ENCODE assay signal across 11 cellular contexts in genomic region chr19:15298847-15299567, GRCh38. TPM values are rescaled to one million over a fixed set of nuclear protein-coding genes. Genes with fewer than 3 reads are reported as not detected.
A peak's percentile ranks its signal among the peaks of the same experiment; 100 is the strongest.
DNase-seq lines count a peak whose midpoint lies in the region; ATAC-seq, FAIRE-seq and TF ChIP-seq lines count a peak whose summit lies in the region.
"Had no signal": no experiment of that assay in that cellular context is flagged by ENCODE, and none has a peak within 500 bp of the region (broad histone marks: within the 10 kb centered on the region; RNA-seq: fewer than 3 reads in every experiment).

No MANE protein-coding gene starts in this region.

- CTCF ChIA-PET in A673 (lab: Charles Lee): interaction anchor here (0.6 kb wide), 3 partner anchors 38 to 196 kb away, joined by 5 to 7 read pairs (median 6); no protein-coding TSS in a partner anchor
- CTCF ChIA-PET in naive thymus-derived CD4-positive, alpha-beta T cell (lab: Charles Lee): interaction anchor here (1.1 to 1.7 kb wide), 2 partner anchors 82 to 120 kb away, joined by 3 to 4 read pairs; partner anchors contain the start of gene AKAP8L

- H3K4me3 Mint-ChIP-seq in GM23338 (peak overlapping the region; percentile 11; the same call in 1 of the 3 replicates), brain (peak overlapping the region; percentile 9 to 43 (median 23))
- H3K4me3 Mint-ChIP-seq in naive thymus-derived CD4-positive, alpha-beta T cell: peak overlapping the region; percentile 36 to 85 (median 67)

- no peak overlapping the region for H2AFZ ChIP-seq in GM23338

- H3K4me1 Mint-ChIP-seq in GM23338: peaks cover 62% of the 10 kb centered on the region
- H3K4me1 Mint-ChIP-seq in brain: peaks cover 85% of the 10 kb centered on the region
- H3K4me1 Mint-ChIP-seq in naive thymus-derived CD4-positive, alpha-beta T cell: peaks cover 68 to 95% (median 91%) of the 10 kb centered on the region in 7 donors

- BruUV-seq in A673 (replicated peaks; lab: Mats Ljungman, UMichigan): no TSS peak

- H3K36me3 Mint-ChIP-seq in GM23338 (ENCODE audit: low read depth): peaks cover 23% of the 10 kb centered on the region
- H3K36me3 Mint-ChIP-seq in brain: peaks cover 50% of the 10 kb centered on the region
- peaks cover 3 to 12% (median 4%) of the 10 kb centered on the region in 5 donors for H3K36me3 Mint-ChIP-seq in naive thymus-derived CD4-positive, alpha-beta T cell

- no peaks in the 10 kb centered on the region for H3K9me3 ChIP-seq in A673 (ENCODE audit: low read depth, low read length, poor library complexity, severe bottlenecking)
- no peaks in the 10 kb centered on the region for H3K9me3 ChIP-seq in naive thymus-derived CD4-positive, alpha-beta T cell (ENCODE audit: control insufficient read depth in 2 of 3, low read length in 3 of 3)

- DNase-seq in A673 (ENCODE audit: low spot score) (no peak), GM23338 (ENCODE audit: low spot score) (no peak), GM19239 (ENCODE audit: insufficient read length, low spot score) (no peak), putamen (ENCODE audit: low spot score) (no peak)
- DNase-seq in naive thymus-derived CD4-positive, alpha-beta T cell: no peak
- DNase-seq: activated gamma-delta T cell, left ventricle myocardium superior, NCI-H510A had no signal

- H3K27me3 Mint-ChIP-seq in GM23338 (ENCODE audit: insufficient read depth, low read depth, poor library complexity): peaks cover 10% of the 10 kb centered on the region
- peaks cover 3% of the 10 kb centered on the region for H3K27me3 Mint-ChIP-seq in brain
- H3K27me3 Mint-ChIP-seq in naive thymus-derived CD4-positive, alpha-beta T cell: no peaks in the 10 kb centered on the region

- H3F3A ChIP-seq in GM23338 (replicated peaks; ENCODE audit: low read depth): peaks cover 4% of the 10 kb centered on the region

- H3K4me1 ChIP-seq in A673 (ENCODE audit: insufficient read depth, low read length, poor library complexity, severe bottlenecking) (peaks cover 72% of the 10 kb centered on the region), GM23338 (ENCODE audit: insufficient read depth) (peaks cover 44% of the 10 kb centered on the region)
- peaks cover 67 to 84% of the 10 kb centered on the region in 2 donors for H3K4me1 ChIP-seq in naive thymus-derived CD4-positive, alpha-beta T cell (ENCODE audit: control insufficient read depth in 2 of 2, insufficient read depth in 2 of 2, low read length in 2 of 2)

- H3K27ac Mint-ChIP-seq in GM23338 (peak overlapping the region; percentile 83), brain (peak overlapping the region; percentile 40 to 84 (median 65))
- H3K27ac Mint-ChIP-seq in naive thymus-derived CD4-positive, alpha-beta T cell: peak overlapping the region; percentile 38 to 83 (median 70)

- no peaks in the 10 kb centered on the region for H3K9me2 ChIP-seq in GM23338 (ENCODE audit: insufficient read depth)

- H3K27ac ChIP-seq in A673 (ENCODE audit: low read depth, low read length, poor library complexity, severe bottlenecking) (peak overlapping the region; percentile 92), GM23338 (ENCODE audit: low read depth) (peak overlapping the region; percentile 86)
- peak overlapping the region; percentile 0 for H3K27ac ChIP-seq in naive thymus-derived CD4-positive, alpha-beta T cell (ENCODE audit: low read depth, low read length)

- H3K4me3 ChIP-seq in A673 (ENCODE audit: low read depth, low read length, poor library complexity, severe bottlenecking) (no peak overlapping the region), GM23338 (no peak overlapping the region)
- no peak overlapping the region for H3K4me3 ChIP-seq in naive thymus-derived CD4-positive, alpha-beta T cell (ENCODE audit: low read length)

- peaks cover 12% of the 10 kb centered on the region for H3K36me3 ChIP-seq in A673 (ENCODE audit: insufficient read depth, low read length, poor library complexity, severe bottlenecking)
- H3K36me3 ChIP-seq in GM23338 (ENCODE audit: insufficient read depth): no peaks in the 10 kb centered on the region
- peaks cover 0 to 7% (median 0%) of the 10 kb centered on the region in 3 experiments for H3K36me3 ChIP-seq in naive thymus-derived CD4-positive, alpha-beta T cell (ENCODE audit: control insufficient read depth in 2 of 3, insufficient read depth in 3 of 3, low read length in 3 of 3)

- H3K27me3 ChIP-seq in A673 (replicated peaks; ENCODE audit: insufficient read depth, low read depth, low read length, poor library complexity): no peaks in the 10 kb centered on the region
- no peaks in the 10 kb centered on the region for H3K27me3 ChIP-seq in GM23338 (ENCODE audit: insufficient read depth)
- no peaks in the 10 kb centered on the region for H3K27me3 ChIP-seq in naive thymus-derived CD4-positive, alpha-beta T cell (ENCODE audit: control insufficient read depth in 2 of 2, insufficient read depth in 2 of 2, low read length in 2 of 2)

- no peaks in the 10 kb centered on the region; the same call in 2 of the 3 replicates for H3K9me3 Mint-ChIP-seq in GM23338
- H3K9me3 Mint-ChIP-seq in brain: peaks cover 0 to 14% (median 12%) of the 10 kb centered on the region in 5 experiments
- H3K9me3 Mint-ChIP-seq in naive thymus-derived CD4-positive, alpha-beta T cell: no peaks in the 10 kb centered on the region

- H3K4me2 ChIP-seq in GM23338: peak overlapping the region; percentile 64; the same call in 1 of the 2 replicates

- POLR2A ChIA-PET in A673 (lab: Charles Lee; ENCODE audit: low non-redundant PET): interaction anchor here (0.6 kb wide), 1 partner anchor 25 kb away, joined by 10 read pairs; no protein-coding TSS in a partner anchor
- POLR2A ChIA-PET in naive thymus-derived CD4-positive, alpha-beta T cell (lab: Charles Lee): interaction anchor here (0.8 to 1.0 kb wide), 2 partner anchors 11 to 34 kb away, joined by 4 to 5 read pairs; no protein-coding TSS in a partner anchor

- ATAC-seq in GM23338 (no peak), HG03135 (IDR thresholded peaks at IDR 0.05; ENCODE audit: unreplicated experiment) (no peak), HG03439 (IDR thresholded peaks at IDR 0.05; ENCODE audit: unreplicated experiment) (no peak)
- ATAC-seq in naive thymus-derived CD4-positive, alpha-beta T cell: no peak
- ATAC-seq: left ventricle myocardium superior had no signal

- TF ChIP-seq CTCF in A673 (conservative IDR thresholded peaks at IDR 0.05; ENCODE audit: low read depth, low read length) (no peak), GM23338 (conservative IDR thresholded peaks at IDR 0.05; ENCODE audit: low read depth in 2 of 2) (no peak), brain (conservative IDR thresholded peaks at IDR 0.05) (no peak)

- peaks cover 90% of the 10 kb centered on the region for H4K20me1 ChIP-seq in GM23338 (replicated peaks; ENCODE audit: insufficient read depth)

- peaks cover 100% of the 10 kb centered on the region for H3K79me2 ChIP-seq in GM23338 (replicated peaks; ENCODE audit: insufficient read depth)

- FAIRE-seq in GM19239 (lab: Jason Lieb, UNC): no peak

- intact Hi-C loops in A673 (cut with micrococcal nuclease; ENCODE audit: unreplicated experiment): no loop called here
- intact Hi-C loops in naive thymus-derived CD4-positive, alpha-beta T cell (cut with micrococcal nuclease): loop anchor here in 1 of 2 donors (5.0 kb wide), 1 partner anchor 33 kb away; the partner anchor contains the start of gene BRD4

TF ChIP-seq in GM23338, 12 proteins besides CTCF, POLR2A, EP300 and RAD21 (continues in another document):
- TF ChIP-seq ETS1 (IDR thresholded peaks at IDR 0.05): no peak
- TF ChIP-seq POLR2AphosphoS5 (IDR thresholded peaks at IDR 0.05; ENCODE audit: low read depth): no peak
- TF ChIP-seq ZNF114 (CRISPR knock-in tag; IDR thresholded peaks at IDR 0.05): no peak
- no peak for TF ChIP-seq JUNB (IDR thresholded peaks at IDR 0.05; ENCODE audit: unreplicated experiment)
- TF ChIP-seq EZH2 (IDR thresholded peaks at IDR 0.05; ENCODE audit: low read depth, unreplicated experiment): no peak
- TF ChIP-seq STAT1 (IDR thresholded peaks at IDR 0.05; ENCODE audit: unreplicated experiment): no peak
- no peak for TF ChIP-seq NANOG (IDR thresholded peaks at IDR 0.05; ENCODE audit: borderline replicate concordance)

RNA-seq across cellular contexts. Expression of gene BRD4, which starts 33.3 kb away (rescaled TPM):
- 174 and 178 TPM in 2 replicates for total RNA-seq in A673 (2021)
- 63.5 and 63.8 TPM in 2 replicates for total RNA-seq in GM23338 (2014; rRNA removed; shearing (Covaris generic))
- polyA plus RNA-seq in GM23338 (2016; fragmentation: Nextera tagmentation; extraction: Ambion mirVana) (115 and 127 TPM in 2 replicates), brain (ENCODE audit: insufficient read depth, low read depth, low replicate concordance) (46.0 TPM)
- 100 to 1,000 TPM; 104 to 168 (median 128) TPM for total RNA-seq in naive thymus-derived CD4-positive, alpha-beta T cell
- polyA plus RNA-seq in naive thymus-derived CD4-positive, alpha-beta T cell: 10 to 100 TPM; 10.5 to 19.8 TPM

Comparison
In these comparisons a context has a peak if more than half of its experiments do, and no peak if none do; other contexts are left out.
1. H3K27ac ChIP-seq: peak in every context shown above with its lines; median percentile 92 in A673; 86 in GM23338; 0 in naive thymus-derived CD4-positive, alpha-beta T cell.
2. H3K4me3 Mint-ChIP-seq: peak in every context shown above with its lines; median percentile 67 in naive thymus-derived CD4-positive, alpha-beta T cell; 23 in brain; 11 in GM23338.